Comparison of ENCODE assay signal across 8 cellular contexts in genomic region chr22:37019309-37020191, GRCh38. TPM values are rescaled to one million over a fixed set of nuclear protein-coding genes. Genes with fewer than 3 reads are reported as not detected.
DNase-seq lines count a peak whose midpoint lies in the region; ATAC-seq and TF ChIP-seq lines count a peak whose summit lies in the region.

Gene MPST (plus strand): TSS chr22:37019742. CDS start chr22:37019837, 95 bp downstream.
Gene TST (minus strand): TSS chr22:37019447. CDS start chr22:37018732, 715 bp downstream.

- H3K27ac Mint-ChIP-seq in IgD-negative memory B cell = no peak within 1 kb of the TSS

- in situ Hi-C loops in astrocyte of the spinal cord (cut with HindIII; ENCODE audit: low sequenced_read_pairs) = no loop called here

- H3K36me3 Mint-ChIP-seq in IgD-negative memory B cell = peaks cover 1% of the 10 kb centered on the region

- ATAC-seq in GM19455 (IDR thresholded peaks at IDR 0.05; ENCODE audit: unreplicated experiment) = peak; percentile 66
- no peak for ATAC-seq in GM18520 (IDR thresholded peaks at IDR 0.05; ENCODE audit: unreplicated experiment)

- no peaks in the 10 kb centered on the region for H3K27me3 Mint-ChIP-seq in IgD-negative memory B cell

- peak; percentile 48 for DNase-seq in COR-L47 (lab: John Stamatoyannopoulos, UW)
- DNase-seq in SKM-1 treated with dmso at 0.1 percent for 144 hours (lab: John Stamatoyannopoulos, UW; ENCODE audit: unreplicated experiment) = peak; percentile 53
- peak; percentile 64 for DNase-seq in astrocyte of the spinal cord (ENCODE audit: low read depth, low spot score)
- peak; percentile 74 to 78 for DNase-seq in hippocampal formation (lab: John Stamatoyannopoulos, UW)
- DNase-seq in pulmonary artery endothelial cell (ENCODE audit: low read depth, low spot score) = no peak

- no peaks in the 10 kb centered on the region for H3K9me3 Mint-ChIP-seq in IgD-negative memory B cell

- TF ChIP-seq CTCF in astrocyte of the spinal cord (IDR thresholded peaks at IDR 0.05; ENCODE audit: low read depth, low read length) = no peak

- peak within 1 kb of the TSS; percentile 84 for H3K4me3 ChIP-seq in astrocyte of the spinal cord (ENCODE audit: low read depth, low read length)

- peaks cover 5 to 10% (median 8%) of the 10 kb centered on the region in 3 donors for H3K4me1 Mint-ChIP-seq in IgD-negative memory B cell

- H3K4me3 Mint-ChIP-seq in IgD-negative memory B cell = peak within 1 kb of the TSS; percentile 84 to 96 (median 90)

RNA-seq across cellular contexts. Expression of gene MPST, which starts in this region (rescaled TPM):
- polyA plus RNA-seq in IgD-negative memory B cell = 16.2 TPM
- 135 and 148 TPM in 2 replicates for total RNA-seq in pulmonary artery endothelial cell

RNA-seq across cellular contexts. Expression of gene TST, which starts in this region (rescaled TPM):
- polyA plus RNA-seq in IgD-negative memory B cell = 3.8 TPM
- total RNA-seq in pulmonary artery endothelial cell = 46.9 and 64.9 TPM in 2 replicates
